ENCODE assay signal across 27 cellular contexts in the genomic region with DNA sequence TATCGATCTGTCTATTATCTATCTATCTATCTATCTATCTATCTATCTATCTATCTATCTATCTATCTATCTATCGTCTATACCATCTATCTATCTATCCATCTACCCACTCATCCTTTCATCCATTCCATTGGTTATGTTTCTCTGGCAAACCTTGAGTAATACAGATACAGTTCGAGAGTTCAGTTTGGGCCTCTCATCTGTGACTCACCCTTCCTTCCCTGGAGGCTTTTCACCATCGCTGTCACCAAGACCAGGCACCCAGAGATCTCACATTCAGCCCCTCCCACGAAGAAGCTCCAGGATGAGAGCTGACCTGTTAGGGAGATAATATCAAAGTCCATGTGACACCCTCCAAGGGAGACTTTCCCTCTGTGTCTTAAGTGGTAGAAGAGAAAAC.
"Had no signal": no experiment of that assay in that cellular context is flagged by ENCODE, and none has a peak within 500 bp of the region (broad histone marks: within the 10 kb centered on the region; RNA-seq: fewer than 3 reads in every experiment).

No MANE protein-coding gene starts in this region.

- H3K27me3 ChIP-seq: left lung, neural progenitor cell, neutrophil, right lobe of liver, tibial nerve, uterus had no signal

- H3K36me3 Mint-ChIP-seq: mesothelial cell of epicardium; naive B cell; natural killer cell; neural progenitor cell; stimulated activated memory B cell treated with anti-CD40 and anti-IgM and Interleukin-4, amounts not matched to agents 10 μg/mL and 1 μg/mL and 100 μg/mL, for 72 hours; type B pancreatic cell had no signal

- H3K4me3 Mint-ChIP-seq: mesothelial cell of epicardium; naive B cell; natural killer cell; nephron progenitor cell; neural progenitor cell; stimulated activated memory B cell treated with anti-CD40 and anti-IgM and Interleukin-4, amounts not matched to agents 10 μg/mL and 1 μg/mL and 100 μg/mL, for 72 hours; stimulated activated naive CD8-positive, alpha-beta T cell treated with anti-CD3 and anti-CD28 coated beads, Interleukin-15, amount 100 ng/mL, for 72 hours; type B pancreatic cell had no signal

- H3K4me1 Mint-ChIP-seq: mesothelial cell of epicardium; naive B cell; natural killer cell; nephron progenitor cell; neural progenitor cell; stimulated activated memory B cell treated with anti-CD40 and anti-IgM and Interleukin-4, amounts not matched to agents 10 μg/mL and 1 μg/mL and 100 μg/mL, for 72 hours; stimulated activated naive CD8-positive, alpha-beta T cell treated with anti-CD3 and anti-CD28 coated beads, Interleukin-15, amount 100 ng/mL, for 72 hours had no signal

- H3K79me2 ChIP-seq: parathyroid adenoma had no signal

- H3K9ac ChIP-seq: neural progenitor cell, parathyroid adenoma had no signal

- DNase-seq: kidney; left colon; left lung; lower lobe of right lung; mesendoderm; naive B cell; natural killer cell; nephron progenitor cell; occipital lobe; psoas muscle; right lobe of liver; stimulated activated CD4-positive, alpha-beta T cell treated with anti-CD3 and anti-CD28 coated beads, Interleukin-1b, Interleukin-23, amount 100 ng/mL, for 48 hours; stimulated activated CD4-positive, alpha-beta T cell treated with anti-CD3 and anti-CD28 coated beads, Interleukin-2, amount 100 ng/mL, for 48 hours; stimulated activated CD4-positive, alpha-beta T cell treated with anti-CD3 and anti-CD28 coated beads, Interleukin-4, amount 100 ng/mL, for 4 hours; stimulated activated CD8-positive, alpha-beta memory T cell treated with anti-CD3 and anti-CD28 coated beads, Interleukin-4, amount 100 ng/mL, for 48 hours; stimulated activated naive CD4-positive, alpha-beta T cell treated with Interleukin-2 at 50 U/mL for 16 hours; stimulated activated naive CD8-positive, alpha-beta T cell treated with anti-CD3 and anti-CD28 coated beads, Interleukin-15, amount 100 ng/mL, for 72 hours; substantia nigra; uterus had no signal

- H3K9me3 Mint-ChIP-seq: mesothelial cell of epicardium; nephron progenitor cell; neural progenitor cell; stimulated activated memory B cell treated with anti-CD40 and anti-IgM and Interleukin-4, amounts not matched to agents 10 μg/mL and 1 μg/mL and 100 μg/mL, for 72 hours; type B pancreatic cell had no signal

- H3K4me3 ChIP-seq: left lung, lower lobe of right lung, neural progenitor cell, psoas muscle, right lobe of liver, smooth muscle cell, tibial nerve, uterus had no signal

- H3K27me3 Mint-ChIP-seq: naive B cell; stimulated activated memory B cell treated with anti-CD40 and anti-IgM and Interleukin-4, amounts not matched to agents 10 μg/mL and 1 μg/mL and 100 μg/mL, for 72 hours; stimulated activated naive CD8-positive, alpha-beta T cell treated with anti-CD3 and anti-CD28 coated beads, Interleukin-15, amount 100 ng/mL, for 72 hours; type B pancreatic cell had no signal

- H3K9me3 ChIP-seq: left lung, lower lobe of right lung, neutrophil, psoas muscle, right lobe of liver, tibial nerve, uterus had no signal

- ATAC-seq: left colon; left lung; natural killer cell; psoas muscle; right lobe of liver; stimulated activated memory B cell treated with anti-CD40 and anti-IgM and Interleukin-4, amounts not matched to agents 10 μg/mL and 1 μg/mL and 100 μg/mL, for 72 hours; stimulated activated naive CD8-positive, alpha-beta T cell treated with anti-CD3 and anti-CD28 coated beads, Interleukin-15, amount 100 ng/mL, for 72 hours had no signal

- H3K36me3 ChIP-seq: left lung, lower lobe of right lung, neural progenitor cell, neutrophil, right lobe of liver, tibial nerve, uterus had no signal

- H2AFZ ChIP-seq: neural progenitor cell, parathyroid adenoma had no signal

- H3K4me2 ChIP-seq: neural progenitor cell, smooth muscle cell had no signal

- FAIRE-seq: kidney had no signal

- H3K27ac ChIP-seq: left lung, lower lobe of right lung, neural progenitor cell, neutrophil, parathyroid adenoma, psoas muscle, right lobe of liver, tibial nerve, uterus had no signal

- H3K4me1 ChIP-seq: left lung, lower lobe of right lung, neural progenitor cell, parathyroid adenoma, psoas muscle, right lobe of liver, tibial nerve, uterus had no signal

- H3K27ac Mint-ChIP-seq: mesothelial cell of epicardium; naive B cell; natural killer cell; nephron progenitor cell; neural progenitor cell; stimulated activated memory B cell treated with anti-CD40 and anti-IgM and Interleukin-4, amounts not matched to agents 10 μg/mL and 1 μg/mL and 100 μg/mL, for 72 hours; stimulated activated naive CD8-positive, alpha-beta T cell treated with anti-CD3 and anti-CD28 coated beads, Interleukin-15, amount 100 ng/mL, for 72 hours; type B pancreatic cell had no signal
